ENCODE assay signal across 16 cellular contexts in the genomic region with DNA sequence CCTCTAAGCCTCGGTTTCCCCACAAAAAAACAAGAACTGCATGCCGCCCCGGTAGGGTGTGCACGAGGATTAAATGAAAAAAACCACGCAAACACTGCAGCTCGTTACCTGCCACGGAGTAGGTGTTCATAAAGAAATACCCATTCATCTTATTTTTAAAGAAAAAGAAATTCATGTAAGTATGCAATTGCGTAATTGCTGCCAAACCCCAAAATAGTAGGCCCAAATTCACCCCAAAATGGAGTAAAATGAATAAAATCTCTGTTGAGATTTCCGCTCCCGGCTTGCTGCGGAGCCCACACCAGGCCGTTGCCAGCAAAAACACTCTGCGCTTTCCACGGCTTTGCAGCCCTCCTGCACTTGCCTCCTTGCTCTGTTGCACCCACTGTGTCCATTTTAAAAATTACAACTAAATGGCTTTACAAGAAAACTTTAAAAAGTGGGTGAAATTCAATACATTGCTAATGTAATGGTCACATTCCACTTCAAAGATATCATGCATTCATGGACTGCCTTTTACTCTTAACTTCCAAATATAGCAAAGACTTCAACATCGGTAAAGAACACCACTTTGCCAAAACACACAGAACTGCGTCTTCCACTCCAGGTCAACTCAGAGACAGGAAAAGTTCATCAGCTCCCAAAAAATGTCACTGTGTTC.
DNase-seq lines count a peak whose midpoint lies in the region; ATAC-seq and TF ChIP-seq lines count a peak whose summit lies in the region.
"Had no signal": no experiment of that assay in that cellular context is flagged by ENCODE, and none has a peak within 500 bp of the region (broad histone marks: within the 10 kb centered on the region; RNA-seq: fewer than 3 reads in every experiment).

No MANE protein-coding gene starts in this region.

- peaks cover 92% of the 10 kb centered on the region for H3K36me3 Mint-ChIP-seq in GM23338 (ENCODE audit: low read depth)
- peaks cover 73% of the 10 kb centered on the region for H3K36me3 Mint-ChIP-seq in WTC11
- peaks cover 26% of the 10 kb centered on the region for H3K36me3 Mint-ChIP-seq in activated CD4-positive, alpha-beta memory T cell treated with anti-CD3 and anti-CD28 coated beads for 36 hours

- DNase-seq in GM23338 (ENCODE audit: low spot score) (no peak), WTC11 (ENCODE audit: low spot score) (no peak), fibroblast of lung (ENCODE audit: low read depth in 2 of 2) (peak; percentile 72 to 91), NCI-H2171 (lab: John Stamatoyannopoulos, UW) (no peak), iPS-NIHi11 (ENCODE audit: low spot score) (no peak), PC-9 (no peak)
- no peak for DNase-seq in activated CD4-positive, alpha-beta memory T cell treated with anti-CD3 and anti-CD28 coated beads for 36 hours
- DNase-seq: activated CD4-positive, alpha-beta T cell treated with anti-CD3 and anti-CD28 coated beads, Interleukin-2, amount 10 ng/mL, durations not matched to agents 7 days and 5 days; activated T-cell treated with anti-CD3 and anti-CD28 coated beads, Interleukin-2, amount 50 U/mL, for 72 hours; left ventricle myocardium superior; NCI-H1417 treated with DMSO at 0.1 percent for 48 hours; NCI-H526 had no signal

- H3K9me3 Mint-ChIP-seq in GM23338 (no peaks in the 10 kb centered on the region), WTC11 (no peaks in the 10 kb centered on the region)
- no peaks in the 10 kb centered on the region for H3K9me3 Mint-ChIP-seq in activated CD4-positive, alpha-beta memory T cell treated with anti-CD3 and anti-CD28 coated beads for 36 hours
- H3K9me3 Mint-ChIP-seq: activated CD4-positive, alpha-beta T cell treated with anti-CD3 and anti-CD28 coated beads, Interleukin-2, amount 10 ng/mL, durations not matched to agents 7 days and 5 days; activated T-cell treated with anti-CD3 and anti-CD28 coated beads, Interleukin-2, amount 50 U/mL, for 72 hours; natural killer cell treated with Interleukin-12 subunit alpha and Interleukin-12 subunit beta and Interleukin-15 and Interleukin-18, amount 100 ng/mL, for 72 hours had no signal

- ATAC-seq in GM23338 (no peak), WTC11 (no peak)
- ATAC-seq: activated T-cell treated with anti-CD3 and anti-CD28 coated beads, Interleukin-2, amount 50 U/mL, for 72 hours; left ventricle myocardium superior; natural killer cell treated with Interleukin-12 subunit alpha and Interleukin-12 subunit beta and Interleukin-15 and Interleukin-18, amount 100 ng/mL, for 72 hours had no signal

- H3K4me3 ChIP-seq in GM23338 (no peak overlapping the region), fibroblast of lung (replicated peaks in 1 of 4; ENCODE audit: control extremely low read depth in 1 of 4, insufficient read depth in 1 of 4, low read depth in 3 of 4, low read length in 4 of 4) (no peak overlapping the region), skeletal muscle satellite cell (ENCODE audit: low read length) (no peak overlapping the region), PC-9 (no peak overlapping the region)
- H3K4me3 ChIP-seq: breast epithelium, skin epidermis had no signal

- no peak for TF ChIP-seq CTCF in GM23338 (conservative IDR thresholded peaks at IDR 0.05; ENCODE audit: low read depth in 2 of 2)
- TF ChIP-seq CTCF in WTC11 (IDR thresholded peaks at IDR 0.05) = no peak
- no peak for TF ChIP-seq CTCF in fibroblast of lung (conservative IDR thresholded peaks at IDR 0.05 in 1 of 2, IDR thresholded peaks at IDR 0.05 in 1 of 2; ENCODE audit: low read depth in 1 of 2, low read length in 2 of 2)
- no peak for TF ChIP-seq CTCF in PC-9 (conservative IDR thresholded peaks at IDR 0.05)

- H3K27me3 ChIP-seq in GM23338 (ENCODE audit: insufficient read depth) = no peaks in the 10 kb centered on the region
- no peaks in the 10 kb centered on the region for H3K27me3 ChIP-seq in fibroblast of lung (ENCODE audit: control insufficient read depth, insufficient read depth, low read length)
- no peaks in the 10 kb centered on the region for H3K27me3 ChIP-seq in skeletal muscle satellite cell (ENCODE audit: control insufficient read depth, insufficient read depth, low read length)
- no peaks in the 10 kb centered on the region for H3K27me3 ChIP-seq in PC-9 (ENCODE audit: insufficient read depth, low read depth)
- H3K27me3 ChIP-seq: breast epithelium had no signal

- no TSS peak for BruUV-seq in PC-9 (replicated peaks; lab: Mats Ljungman, UMichigan)

- H3K36me3 ChIP-seq in GM23338 (ENCODE audit: insufficient read depth) (peaks cover 66% of the 10 kb centered on the region), fibroblast of lung (ENCODE audit: control insufficient read depth, insufficient read depth, low read length) (peaks cover 21% of the 10 kb centered on the region), skeletal muscle satellite cell (ENCODE audit: insufficient read depth, low read length) (peaks cover 83% of the 10 kb centered on the region), PC-9 (ENCODE audit: low read depth) (peaks cover 58% of the 10 kb centered on the region)

- H4K20me1 ChIP-seq in GM23338 (replicated peaks; ENCODE audit: insufficient read depth) = peaks cover 19% of the 10 kb centered on the region
- no peaks in the 10 kb centered on the region for H4K20me1 ChIP-seq in fibroblast of lung (ENCODE audit: control insufficient read depth, extremely low read depth, insufficient read depth, low read length)
- H4K20me1 ChIP-seq in PC-9 (ENCODE audit: insufficient read depth) = peaks cover 38% of the 10 kb centered on the region

- H3K9me2 ChIP-seq in GM23338 (ENCODE audit: insufficient read depth) (no peaks in the 10 kb centered on the region), PC-9 (ENCODE audit: insufficient read depth) (no peaks in the 10 kb centered on the region)

- H3K79me2 ChIP-seq in GM23338 (replicated peaks; ENCODE audit: insufficient read depth) (peaks cover 42% of the 10 kb centered on the region), fibroblast of lung (ENCODE audit: control insufficient read depth, insufficient read depth, low read length) (no peaks in the 10 kb centered on the region), PC-9 (ENCODE audit: low read depth) (0 out of 2 replicates have a peak, but pooled peaks cover 6% of the 10 kb centered on the region)

- H3K4me3 Mint-ChIP-seq in GM23338 = no peak overlapping the region
- H3K4me3 Mint-ChIP-seq in WTC11 = no peak overlapping the region
- no peak overlapping the region for H3K4me3 Mint-ChIP-seq in activated CD4-positive, alpha-beta memory T cell treated with anti-CD3 and anti-CD28 coated beads for 36 hours
- H3K4me3 Mint-ChIP-seq: activated CD4-positive, alpha-beta T cell treated with anti-CD3 and anti-CD28 coated beads, Interleukin-2, amount 10 ng/mL, durations not matched to agents 7 days and 5 days; activated T-cell treated with anti-CD3 and anti-CD28 coated beads, Interleukin-2, amount 50 U/mL, for 72 hours; natural killer cell treated with Interleukin-12 subunit alpha and Interleukin-12 subunit beta and Interleukin-15 and Interleukin-18, amount 100 ng/mL, for 72 hours had no signal

- CTCF ChIA-PET in WTC11 (lab: Charles Lee) (interaction anchor here (0.8 to 3.1 kb wide), 3 partner anchors 26 to 42 kb away, joined by 3 to 15 read pairs (median 3); no protein-coding TSS in a partner anchor), PC-9 (lab: Charles Lee) (no interaction called here)
- CTCF ChIA-PET in activated CD4-positive, alpha-beta memory T cell treated with anti-CD3 and anti-CD28 coated beads for 36 hours (lab: Charles Lee) = interaction anchor here (1.9 kb wide), 1 partner anchor 152 kb away, joined by 7 read pairs; no protein-coding TSS in a partner anchor

- no peaks in the 10 kb centered on the region for H3K9me3 ChIP-seq in fibroblast of lung (ENCODE audit: control insufficient read depth, insufficient read depth, low read depth, low read length)
- H3K9me3 ChIP-seq in skeletal muscle satellite cell (replicated peaks; ENCODE audit: low read length) = no peaks in the 10 kb centered on the region
- H3K9me3 ChIP-seq in PC-9 (ENCODE audit: insufficient read depth, low read depth) = no peaks in the 10 kb centered on the region
- H3K9me3 ChIP-seq: breast epithelium had no signal

- H3K27ac Mint-ChIP-seq in GM23338 (peak overlapping the region; percentile 46), WTC11 (peak overlapping the region; percentile 51)
- no peak overlapping the region for H3K27ac Mint-ChIP-seq in activated CD4-positive, alpha-beta memory T cell treated with anti-CD3 and anti-CD28 coated beads for 36 hours
- H3K27ac Mint-ChIP-seq: activated CD4-positive, alpha-beta T cell treated with anti-CD3 and anti-CD28 coated beads, Interleukin-2, amount 10 ng/mL, durations not matched to agents 7 days and 5 days; activated T-cell treated with anti-CD3 and anti-CD28 coated beads, Interleukin-2, amount 50 U/mL, for 72 hours had no signal

- H3K9ac ChIP-seq in fibroblast of lung (ENCODE audit: insufficient read depth, low read length) (no peak overlapping the region), skeletal muscle satellite cell (ENCODE audit: low read depth, low read length) (peak overlapping the region; percentile 25)

- POLR2A ChIA-PET in WTC11 (lab: Charles Lee) = interaction anchor here (0.5 kb wide), 1 partner anchor 136 kb away, joined by 4 read pairs; no protein-coding TSS in a partner anchor
- POLR2A ChIA-PET in activated CD4-positive, alpha-beta memory T cell treated with anti-CD3 and anti-CD28 coated beads for 36 hours (lab: Charles Lee) = no interaction called here
- POLR2A ChIA-PET in PC-9 (lab: Charles Lee; ENCODE audit: unreplicated experiment) = no interaction called here

- H3F3A ChIP-seq in GM23338 (replicated peaks; ENCODE audit: low read depth) = peaks cover 29% of the 10 kb centered on the region
- peaks cover 47% of the 10 kb centered on the region; the same call in 1 of the 2 replicates for H3F3A ChIP-seq in PC-9 (ENCODE audit: insufficient read depth, low read depth)

- H3K4me1 ChIP-seq in GM23338 (ENCODE audit: insufficient read depth) (peaks cover 9% of the 10 kb centered on the region; the same call in 1 of the 2 replicates), fibroblast of lung (ENCODE audit: control insufficient read depth, extremely low read depth, insufficient read depth, low read length) (no peaks in the 10 kb centered on the region), skeletal muscle satellite cell (ENCODE audit: control insufficient read depth, insufficient read depth, low read length) (peaks cover 24% of the 10 kb centered on the region), PC-9 (replicated peaks; ENCODE audit: insufficient read depth) (no peaks in the 10 kb centered on the region)
- H3K4me1 ChIP-seq: breast epithelium had no signal

- H3K27me3 Mint-ChIP-seq in GM23338 (ENCODE audit: insufficient read depth, low read depth, poor library complexity) (peaks cover 9% of the 10 kb centered on the region), WTC11 (ENCODE audit: low read depth) (no peaks in the 10 kb centered on the region)
- no peaks in the 10 kb centered on the region for H3K27me3 Mint-ChIP-seq in activated CD4-positive, alpha-beta memory T cell treated with anti-CD3 and anti-CD28 coated beads for 36 hours
- H3K27me3 Mint-ChIP-seq: activated CD4-positive, alpha-beta T cell treated with anti-CD3 and anti-CD28 coated beads, Interleukin-2, amount 10 ng/mL, durations not matched to agents 7 days and 5 days; natural killer cell treated with Interleukin-12 subunit alpha and Interleukin-12 subunit beta and Interleukin-15 and Interleukin-18, amount 100 ng/mL, for 72 hours had no signal

- H3K4me2 ChIP-seq in GM23338 = no peak overlapping the region
- no peak overlapping the region for H3K4me2 ChIP-seq in fibroblast of lung (ENCODE audit: extremely low read depth, insufficient read depth, low read length)
- peak overlapping the region; percentile 1 for H3K4me2 ChIP-seq in skeletal muscle satellite cell (ENCODE audit: low read length)
- no peak overlapping the region for H3K4me2 ChIP-seq in PC-9

- intact Hi-C loops in activated CD4-positive, alpha-beta memory T cell treated with anti-CD3 and anti-CD28 coated beads for 36 hours (cut with micrococcal nuclease) = no loop called here
- intact Hi-C loops in PC-9 (cut with micrococcal nuclease; ENCODE audit: unreplicated experiment) = no loop called here

- H3K4me1 Mint-ChIP-seq in GM23338 (peaks cover 24% of the 10 kb centered on the region), WTC11 (peaks cover 22% of the 10 kb centered on the region)
- H3K4me1 Mint-ChIP-seq in activated CD4-positive, alpha-beta memory T cell treated with anti-CD3 and anti-CD28 coated beads for 36 hours (ENCODE audit: low read depth) = peaks cover 2% of the 10 kb centered on the region
- H3K4me1 Mint-ChIP-seq: activated CD4-positive, alpha-beta T cell treated with anti-CD3 and anti-CD28 coated beads, Interleukin-2, amount 10 ng/mL, durations not matched to agents 7 days and 5 days had no signal

- peak overlapping the region; percentile 76 for H3K27ac ChIP-seq in GM23338 (ENCODE audit: low read depth)
- no peak overlapping the region for H3K27ac ChIP-seq in fibroblast of lung (ENCODE audit: insufficient read depth, low read length)
- no peak overlapping the region for H3K27ac ChIP-seq in PC-9
- H3K27ac ChIP-seq: breast epithelium, skin epidermis had no signal

- H2AFZ ChIP-seq in GM23338 (no peak overlapping the region), fibroblast of lung (ENCODE audit: low read length) (no peak overlapping the region), PC-9 (no peak overlapping the region)

Comparison
In these comparisons a context has a peak if more than half of its experiments do, and no peak if none do; other contexts are left out.
1. DNase-seq: peak in fibroblast of lung (2 of 2); none in GM23338 (single experiment), WTC11 (single experiment), activated CD4-positive, alpha-beta memory T cell treated with anti-CD3 and anti-CD28 coated beads for 36 hours (single experiment), NCI-H2171 (single experiment), iPS-NIHi11 (single experiment) and PC-9 (0 of 2).